In genomic region chr7:130485734-130486113, GRCh38 we compare ENCODE assay signal across 8 cellular contexts. TPM values are rescaled to one million over a fixed set of nuclear protein-coding genes. Genes with fewer than 3 reads are reported as not detected.
DNase-seq lines count a peak whose midpoint lies in the region; ATAC-seq and TF ChIP-seq lines count a peak whose summit lies in the region.

No MANE protein-coding gene starts in this region.

- CTCF ChIA-PET in Panc1 (lab: Charles Lee), result no interaction called here

- no CpG with 5 or more reads among the region's 11 CpGs for WGBS in trophoblast cell (ENCODE audit: extremely low coverage, insufficient coverage, insufficient read length)

- no peak overlapping the region for H3K23ac ChIP-seq in trophoblast cell (ENCODE audit: low read length)

- peaks cover 25% of the 10 kb centered on the region for H3K4me1 ChIP-seq in Panc1 (ENCODE audit: control insufficient read depth, insufficient read depth, low read length)
- peaks cover 3% of the 10 kb centered on the region for H3K4me1 ChIP-seq in endocrine pancreas (ENCODE audit: control insufficient read depth, insufficient read depth, low read length)
- peaks cover 12 to 34% of the 10 kb centered on the region in 2 experiments for H3K4me1 ChIP-seq in trophoblast cell (ENCODE audit: control insufficient read depth in 1 of 2, insufficient read depth in 2 of 2, low read length in 2 of 2)

- H3K27me3 ChIP-seq in GM06990 (replicated peaks; ENCODE audit: control insufficient read depth, insufficient read depth, low read length), result no peaks in the 10 kb centered on the region
- H3K27me3 ChIP-seq in Panc1 (ENCODE audit: control insufficient read depth, insufficient read depth, low read length), result no peaks in the 10 kb centered on the region
- H3K27me3 ChIP-seq in endocrine pancreas (ENCODE audit: control insufficient read depth, insufficient read depth, low read length), result no peaks in the 10 kb centered on the region
- H3K27me3 ChIP-seq in trophoblast cell (ENCODE audit: insufficient read depth, low read length), result no peaks in the 10 kb centered on the region

- peak overlapping the region; percentile 9 for H4K91ac ChIP-seq in trophoblast cell (ENCODE audit: low read depth, low read length)

- no TSS peak for BruUV-seq in Panc1 (replicated peaks; lab: Mats Ljungman, UMichigan)

- H2BK12ac ChIP-seq in trophoblast cell (ENCODE audit: low read length), result peak overlapping the region; percentile 58

- intact Hi-C loops in Panc1 (cut with micrococcal nuclease; ENCODE audit: unreplicated experiment), result loop anchor here (5.0 kb wide), 1 partner anchor 243 kb away; no protein-coding TSS in a partner anchor

- POLR2A ChIA-PET in Panc1 (lab: Charles Lee), result no interaction called here

- H3K79me1 ChIP-seq in trophoblast cell (ENCODE audit: low read length), result peaks cover 30% of the 10 kb centered on the region

- TF ChIP-seq CTCF in GM06990 (IDR thresholded peaks at IDR 0.05; ENCODE audit: insufficient read depth, low read length, poor library complexity, severe bottlenecking), result no peak
- TF ChIP-seq CTCF in Panc1 (IDR thresholded peaks at IDR 0.05), result no peak

- peak overlapping the region; percentile 76 for H3K27ac ChIP-seq in Panc1 (ENCODE audit: low read length)
- no peak overlapping the region for H3K27ac ChIP-seq in trophoblast cell (ENCODE audit: low read depth, low read length)

- H3K4me3 ChIP-seq in GM06990 (replicated peaks; ENCODE audit: low read depth, low read length), result peak overlapping the region; percentile 64; the same call in 1 of the 2 replicates
- H3K4me3 ChIP-seq in Panc1 (ENCODE audit: low read depth in 2 of 2, low read length in 2 of 2), result peak overlapping the region; percentile 62 to 82
- peak overlapping the region; percentile 54 for H3K4me3 ChIP-seq in endocrine pancreas (ENCODE audit: control insufficient read depth, insufficient read depth, low read length)
- no peak overlapping the region for H3K4me3 ChIP-seq in trophoblast cell (ENCODE audit: low read depth, low read length)

- no peak overlapping the region for H3K9ac ChIP-seq in endocrine pancreas (ENCODE audit: control insufficient read depth, insufficient read depth, low read length)
- no peak overlapping the region for H3K9ac ChIP-seq in trophoblast cell (ENCODE audit: low read length)

- no peak overlapping the region for H2BK120ac ChIP-seq in trophoblast cell (ENCODE audit: insufficient read depth, low read length, poor library complexity)

- peak overlapping the region; percentile 17 for H3K14ac ChIP-seq in trophoblast cell (ENCODE audit: low read length)

- H4K12ac ChIP-seq in trophoblast cell (ENCODE audit: low read depth, low read length), result no peak overlapping the region

- peak overlapping the region; percentile 88 for H3K4me2 ChIP-seq in trophoblast cell (ENCODE audit: low read length)

- no peak overlapping the region for H2BK5ac ChIP-seq in trophoblast cell (ENCODE audit: low read depth, low read length, poor library complexity)

- in situ Hi-C loops in Panc1 (cut with HindIII; ENCODE audit: low pct_unique_long_range_greater_than_20kb, low sequenced_read_pairs), result no loop called here

- H3K79me2 ChIP-seq in trophoblast cell (ENCODE audit: control insufficient read depth, insufficient read depth, low read length, poor library complexity), result peaks cover 8% of the 10 kb centered on the region

- no peak overlapping the region for H3K18ac ChIP-seq in trophoblast cell (ENCODE audit: low read length)

- H4K8ac ChIP-seq in trophoblast cell (ENCODE audit: low read depth, low read length), result no peak overlapping the region

- no peaks in the 10 kb centered on the region for H3K9me3 ChIP-seq in Panc1 (ENCODE audit: control insufficient read depth, insufficient read depth, low read depth, low read length)
- no peaks in the 10 kb centered on the region for H3K9me3 ChIP-seq in endocrine pancreas (ENCODE audit: control insufficient read depth, low read length)
- H3K9me3 ChIP-seq in trophoblast cell (ENCODE audit: insufficient read depth, low read depth, low read length), result no peaks in the 10 kb centered on the region

- peak overlapping the region; percentile 17 for H2AK5ac ChIP-seq in trophoblast cell (ENCODE audit: low read length)

- no peak for DNase-seq in GM06990 (ENCODE audit: extremely low read depth, insufficient read length)
- no peak for DNase-seq in Panc1 (ENCODE audit: low read depth, low spot score)
- no peak for DNase-seq in trophoblast cell
- no peak for DNase-seq in NCI-H1105 (lab: John Stamatoyannopoulos, UW)
- DNase-seq in NCI-H524 treated with DMSO at 0.1 percent for 48 hours (lab: John Stamatoyannopoulos, UW), result no peak

- H3K36me3 ChIP-seq in GM06990 (ENCODE audit: control insufficient read depth, insufficient read depth, low read length) (no peaks in the 10 kb centered on the region), Panc1 (ENCODE audit: control insufficient read depth, insufficient read depth, low read length) (no peaks in the 10 kb centered on the region), endocrine pancreas (ENCODE audit: control insufficient read depth, insufficient read depth, low read length) (no peaks in the 10 kb centered on the region), trophoblast cell (ENCODE audit: control insufficient read depth in 1 of 2, insufficient read depth in 2 of 2, low read length in 2 of 2) (no peaks in the 10 kb centered on the region)

- H2AFZ ChIP-seq in trophoblast cell (ENCODE audit: insufficient read depth, low read length, poor library complexity), result no peak overlapping the region

- H3K4ac ChIP-seq in trophoblast cell (ENCODE audit: low read depth, low read length), result no peak overlapping the region

- ATAC-seq in Panc1, result peak; percentile 23; the same call in 1 of the 2 replicates
- no peak for ATAC-seq in GM21529 (IDR thresholded peaks at IDR 0.05; ENCODE audit: unreplicated experiment)
- ATAC-seq in GM18498 (IDR thresholded peaks at IDR 0.05; ENCODE audit: unreplicated experiment), result no peak

RNA-seq across cellular contexts. Expression of gene MEST, which starts 6.2 kb away (rescaled TPM):
- 44.4 TPM for total RNA-seq in Panc1 (2021; ENCODE audit: unreplicated experiment)
- polyA plus RNA-seq in Panc1 (2012; ENCODE audit: insufficient read length), result 50.2 TPM
- polyA plus RNA-seq in trophoblast cell (2013), result 338 and 343 TPM in 2 replicates

RNA-seq across cellular contexts. Expression of gene CEP41, which starts 44.9 kb away (rescaled TPM):
- total RNA-seq in Panc1 (2021; ENCODE audit: unreplicated experiment), result 13.2 TPM
- 14.7 TPM for polyA plus RNA-seq in Panc1 (2012; ENCODE audit: insufficient read length)
- polyA plus RNA-seq in trophoblast cell (2013), result 13.5 and 14.0 TPM in 2 replicates
